16 cellular contexts compared by ENCODE assay signal in the genomic region with DNA sequence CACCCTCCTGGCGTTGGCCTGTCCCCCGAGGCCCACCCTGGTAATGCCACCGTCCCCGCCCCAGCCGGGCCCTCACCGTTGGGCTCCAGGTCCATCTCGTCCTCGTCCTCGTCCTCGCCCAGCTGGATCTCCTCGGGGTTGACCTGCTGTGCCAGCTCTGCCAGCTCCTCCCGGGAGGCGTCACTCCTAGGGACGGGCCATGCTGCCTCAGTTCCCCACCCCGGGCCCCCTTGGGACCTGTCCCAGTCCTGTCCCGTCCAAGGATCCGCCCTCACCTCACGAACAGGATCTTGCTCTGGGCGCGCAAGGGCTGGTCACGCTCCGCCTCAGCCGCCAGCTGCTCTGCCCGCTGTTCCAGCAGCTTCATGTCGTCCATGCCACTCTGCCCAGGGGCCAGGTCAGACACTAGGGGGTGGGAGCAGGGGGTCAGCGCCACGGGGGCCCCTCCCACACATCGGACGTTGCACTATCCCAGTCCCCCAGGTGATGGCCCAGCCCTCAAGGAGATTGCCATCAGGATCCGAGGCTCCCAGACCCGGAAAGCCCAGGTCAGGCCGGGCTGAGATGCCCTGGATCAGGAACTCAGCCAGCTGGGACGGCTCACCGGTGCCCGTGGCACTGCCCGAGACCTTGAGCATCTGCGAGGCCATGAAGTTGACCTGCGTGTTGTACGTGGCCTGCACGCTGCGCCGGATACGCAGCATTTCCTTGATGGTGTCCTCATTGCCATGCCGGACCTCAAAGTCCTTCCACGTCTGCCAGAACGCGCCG. TPM values are rescaled to one million over a fixed set of nuclear protein-coding genes. Genes with fewer than 3 reads are reported as not detected.
DNase-seq lines count a peak whose midpoint lies in the region; ATAC-seq, FAIRE-seq and TF ChIP-seq lines count a peak whose summit lies in the region.
"Had no signal": no experiment of that assay in that cellular context is flagged by ENCODE, and none has a peak within 500 bp of the region (broad histone marks: within the 10 kb centered on the region; RNA-seq: fewer than 3 reads in every experiment).

No MANE protein-coding gene starts in this region.

- no peak for FAIRE-seq in small intestine (lab: Jason Lieb, UNC)

- H3K9me3 ChIP-seq in HEK293 (ENCODE audit: control insufficient read depth, insufficient read depth, low read depth, low read length) (no peaks in the 10 kb centered on the region), small intestine (ENCODE audit: control insufficient read depth, low read depth) (no peaks in the 10 kb centered on the region), MM.1S (replicated peaks; ENCODE audit: insufficient read depth, low read length) (no peaks in the 10 kb centered on the region)
- H3K9me3 ChIP-seq: sigmoid colon had no signal

- no peaks in the 10 kb centered on the region for H3K27me3 ChIP-seq in small intestine (ENCODE audit: control insufficient read depth in 2 of 2, insufficient read depth in 2 of 2, low read length in 2 of 2)
- H3K27me3 ChIP-seq in MM.1S (replicated peaks; ENCODE audit: insufficient read depth, low read length), result peaks cover under 1% of the 10 kb centered on the region; the same call in 1 of the 2 replicates
- H3K27me3 ChIP-seq: sigmoid colon had no signal

- H3K4me1 ChIP-seq in HEK293 (ENCODE audit: control insufficient read depth, insufficient read depth, low read length), result no peaks in the 10 kb centered on the region; the same call in 1 of the 2 replicates
- H3K4me1 ChIP-seq in small intestine (ENCODE audit: control insufficient read depth in 2 of 2, insufficient read depth in 1 of 2, low read depth in 1 of 2, low read length in 1 of 2), result peaks cover 0 to 3% of the 10 kb centered on the region in 2 donors
- no peaks in the 10 kb centered on the region for H3K4me1 ChIP-seq in MM.1S (ENCODE audit: low read length)

- 0 out of 2 replicates have a peak, but pooled peaks cover under 1% of the 10 kb centered on the region for H3K79me2 ChIP-seq in MM.1S (ENCODE audit: low read length)

- 68 to 87% (median 79%) methylated on average over 39 to 48 of the region's 48 CpGs for WGBS in small intestine, 3 donors

- no peak for TF ChIP-seq CTCF in HEK293 (tag by site-specific recombination; IDR thresholded peaks at IDR 0.05)
- TF ChIP-seq CTCF in MM.1S (IDR thresholded peaks at IDR 0.05; ENCODE audit: low read length), result no peak

- no peaks in the 10 kb centered on the region for H3K9me3 Mint-ChIP-seq in stimulated activated memory B cell treated with anti-CD40 and anti-IgM and Interleukin-4, amounts not matched to agents 10 μg/mL and 1 μg/mL and 100 μg/mL, for 72 hours
- H3K9me3 Mint-ChIP-seq: activated naive CD4-positive, alpha-beta T cell treated with anti-CD3 and anti-CD28 coated beads, Interleukin-2, amount 50 U/mL, for 24 hours; effector memory CD8-positive, alpha-beta T cell; T-helper 1 cell treated with Interleukin-12 subunit alpha and Interleukin-12 subunit beta and Interleukin-4 antibody, amounts not matched to agents 30 μg/mL and 1 μg/mL, for 36 hours had no signal

- H3F3A ChIP-seq in MM.1S (ENCODE audit: insufficient read depth, low read length), result no peaks in the 10 kb centered on the region

- no peak for ATAC-seq in stimulated activated memory B cell treated with anti-CD40 and anti-IgM and Interleukin-4, amounts not matched to agents 10 μg/mL and 1 μg/mL and 100 μg/mL, for 72 hours
- ATAC-seq: effector memory CD8-positive, alpha-beta T cell had no signal

- no peaks in the 10 kb centered on the region for H3K27me3 Mint-ChIP-seq in stimulated activated memory B cell treated with anti-CD40 and anti-IgM and Interleukin-4, amounts not matched to agents 10 μg/mL and 1 μg/mL and 100 μg/mL, for 72 hours
- H3K27me3 Mint-ChIP-seq: activated naive CD4-positive, alpha-beta T cell treated with anti-CD3 and anti-CD28 coated beads, Interleukin-2, amount 50 U/mL, for 24 hours; effector memory CD8-positive, alpha-beta T cell had no signal

- peaks cover 77% of the 10 kb centered on the region for H3K36me3 Mint-ChIP-seq in stimulated activated memory B cell treated with anti-CD40 and anti-IgM and Interleukin-4, amounts not matched to agents 10 μg/mL and 1 μg/mL and 100 μg/mL, for 72 hours

- H3K9ac ChIP-seq in MM.1S (ENCODE audit: low read length), result no peak overlapping the region

- H3K4me3 ChIP-seq in HEK293 (ENCODE audit: low read depth, low read length), result no peak overlapping the region
- H3K4me3 ChIP-seq in small intestine (ENCODE audit: low read depth in 1 of 2, low read length in 2 of 2), result no peak overlapping the region
- H3K4me3 ChIP-seq in MM.1S (ENCODE audit: low read length), result no peak overlapping the region
- H3K4me3 ChIP-seq: sigmoid colon had no signal

- H4K20me1 ChIP-seq in MM.1S (ENCODE audit: insufficient read depth, low read length), result no peaks in the 10 kb centered on the region

- no peak overlapping the region for H3K4me2 ChIP-seq in MM.1S (ENCODE audit: low read depth, low read length)

- H3K36me3 ChIP-seq in HEK293 (ENCODE audit: control insufficient read depth in 2 of 2, insufficient read depth in 1 of 2, low read length in 2 of 2) (peaks cover 0 to 82% of the 10 kb centered on the region in 2 experiments; a peak in 2 of 3 replicates), small intestine (ENCODE audit: control insufficient read depth in 2 of 2, insufficient read depth in 2 of 2, low read length in 2 of 2) (peaks cover 25 to 30% of the 10 kb centered on the region in 2 donors), MM.1S (replicated peaks; ENCODE audit: insufficient read depth, low read length) (0 out of 2 replicates have a peak, but pooled peaks cover 6% of the 10 kb centered on the region)

- H3K9me2 ChIP-seq in MM.1S (replicated peaks; ENCODE audit: insufficient read depth, low read length), result no peaks in the 10 kb centered on the region

- H3K4me1 Mint-ChIP-seq in stimulated activated memory B cell treated with anti-CD40 and anti-IgM and Interleukin-4, amounts not matched to agents 10 μg/mL and 1 μg/mL and 100 μg/mL, for 72 hours, result no peaks in the 10 kb centered on the region

- CTCF ChIA-PET in HEK293 (lab: Yijun Ruan, JAX), result interaction anchor here (0.6 to 1.8 kb wide), 3 partner anchors 52 to 1931 kb away, joined by 3 to 6 read pairs (median 3); no protein-coding TSS in a partner anchor

- no peak overlapping the region for H3K4me3 Mint-ChIP-seq in stimulated activated memory B cell treated with anti-CD40 and anti-IgM and Interleukin-4, amounts not matched to agents 10 μg/mL and 1 μg/mL and 100 μg/mL, for 72 hours
- H3K4me3 Mint-ChIP-seq: activated naive CD4-positive, alpha-beta T cell treated with anti-CD3 and anti-CD28 coated beads, Interleukin-2, amount 50 U/mL, for 24 hours; effector memory CD8-positive, alpha-beta T cell; T-helper 1 cell treated with Interleukin-12 subunit alpha and Interleukin-12 subunit beta and Interleukin-4 antibody, amounts not matched to agents 30 μg/mL and 1 μg/mL, for 36 hours had no signal

- H3K27ac ChIP-seq in HEK293 (ENCODE audit: extremely low read depth, low read depth, low read length), result no peak overlapping the region
- peak overlapping the region; percentile 64 for H3K27ac ChIP-seq in epithelial cell of prostate
- peak overlapping the region; percentile 56 to 76 for H3K27ac ChIP-seq in small intestine (ENCODE audit: low read depth in 1 of 2, low read length in 1 of 2)
- no peak overlapping the region for H3K27ac ChIP-seq in MM.1S (ENCODE audit: low read length)

- no peak overlapping the region for H2AFZ ChIP-seq in MM.1S (ENCODE audit: low read length)

- H3K27ac Mint-ChIP-seq in stimulated activated memory B cell treated with anti-CD40 and anti-IgM and Interleukin-4, amounts not matched to agents 10 μg/mL and 1 μg/mL and 100 μg/mL, for 72 hours, result no peak overlapping the region
- H3K27ac Mint-ChIP-seq: activated naive CD4-positive, alpha-beta T cell treated with anti-CD3 and anti-CD28 coated beads, Interleukin-2, amount 50 U/mL, for 24 hours; T-helper 1 cell treated with Interleukin-12 subunit alpha and Interleukin-12 subunit beta and Interleukin-4 antibody, amounts not matched to agents 30 μg/mL and 1 μg/mL, for 36 hours had no signal

- DNase-seq in epithelial cell of prostate (ENCODE audit: low read depth, low spot score), result no peak
- DNase-seq in small intestine, result no peak
- DNase-seq in MM.1S, result no peak
- no peak for DNase-seq in NK-92 treated with Interleukin-12 subunit alpha and Interleukin-12 subunit beta, amount 100 ng/mL, for 24 hours (lab: John Stamatoyannopoulos, UW)
- DNase-seq: activated CD4-positive, CD25-positive, alpha-beta regulatory T cell treated with anti-CD3 and anti-CD28 coated beads, Interleukin-2, amount 50 U/mL, for 72 hours; activated CD8-positive, alpha-beta memory T cell treated with anti-CD3 and anti-CD28 coated beads, Interleukin-2, amount 50 U/mL, for 4 hours; effector memory CD8-positive, alpha-beta T cell; foreskin melanocyte; NCI-H2081 treated with DMSO at 0.1 percent for 48 hours; NCI-H774; sigmoid colon; stimulated activated naive CD4-positive, alpha-beta T cell had no signal

- POLR2A ChIA-PET in HEK293 (lab: Yijun Ruan, JAX), result interaction anchor here (0.6 to 2.0 kb wide), 4 partner anchors 10 to 23 kb away, joined by 3 to 14 read pairs (median 4); a partner anchor contains a TSS

TF ChIP-seq in HEK293, 187 proteins besides CTCF, POLR2A, EP300 and RAD21:
- TF ChIP-seq GLIS2 (tag by site-specific recombination; IDR thresholded peaks at IDR 0.05) (0 out of 2 replicates have a peak, but pooled peaks have one; percentile 23), KLF8 (tag by site-specific recombination; IDR thresholded peaks at IDR 0.05) (peak; percentile 15; the same call in 1 of the 2 replicates), BCL11A (tag by site-specific recombination; IDR thresholded peaks at IDR 0.05; ENCODE audit: low read depth) (no peak), GLI4 (tag by site-specific recombination; IDR thresholded peaks at IDR 0.05) (no peak), ZNF514 (tag by site-specific recombination; IDR thresholded peaks at IDR 0.05) (no peak), ZNF341 (tag by site-specific recombination; IDR thresholded peaks at IDR 0.05; ENCODE audit: low read depth) (peak; percentile 83), ZSCAN30 (tag by site-specific recombination; IDR thresholded peaks at IDR 0.05) (no peak)
- TF ChIP-seq, protein P1, sequence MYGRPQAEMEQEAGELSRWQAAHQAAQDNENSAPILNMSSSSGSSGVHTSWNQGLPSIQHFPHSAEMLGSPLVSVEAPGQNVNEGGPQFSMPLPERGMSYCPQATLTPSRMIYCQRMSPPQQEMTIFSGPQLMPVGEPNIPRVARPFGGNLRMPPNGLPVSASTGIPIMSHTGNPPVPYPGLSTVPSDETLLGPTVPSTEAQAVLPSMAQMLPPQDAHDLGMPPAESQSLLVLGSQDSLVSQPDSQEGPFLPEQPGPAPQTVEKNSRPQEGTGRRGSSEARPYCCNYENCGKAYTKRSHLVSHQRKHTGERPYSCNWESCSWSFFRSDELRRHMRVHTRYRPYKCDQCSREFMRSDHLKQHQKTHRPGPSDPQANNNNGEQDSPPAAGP (tag by site-specific recombination; IDR thresholded peaks at IDR 0.05), result no peak

RNA-seq across cellular contexts. Expression of a gene that starts 9.5 kb away (rescaled TPM):
- 10 to 100 TPM; 24.3 to 31.8 (median 29.2) TPM for polyA plus RNA-seq in small intestine

RNA-seq across cellular contexts. Expression of a gene that starts 9.7 kb away (rescaled TPM):
- 100 to 1,000 TPM in 2 of 3 donors, 10 to 100 TPM in 1; 87.5 to 149 (median 121) TPM for polyA plus RNA-seq in small intestine

RNA-seq across cellular contexts. Expression of a gene that starts 13.7 kb away (rescaled TPM):
- polyA plus RNA-seq in small intestine, result 1 to 10 TPM in 2 of 3 donors, under 1 TPM in 1; 0.63 to 7.3 (median 2.9) TPM

RNA-seq across cellular contexts. Expression of a gene that starts 17.1 kb away (rescaled TPM):
- 100 to 1,000 TPM in 2 of 3 donors, 10 to 100 TPM in 1; 95.2 to 271 (median 200) TPM for polyA plus RNA-seq in small intestine

RNA-seq across cellular contexts. Expression of a gene that starts 24.2 kb away (rescaled TPM):
- polyA plus RNA-seq in small intestine, result 10 to 100 TPM; 32.4 to 87.4 (median 71.3) TPM

Comparison
In these comparisons a context has a peak if more than half of its experiments do, and no peak if none do; other contexts are left out.
1. H3K27ac ChIP-seq: peak in epithelial cell of prostate (single experiment) and small intestine (2 of 2); none in HEK293 (single experiment) and MM.1S (single experiment).